In genomic region chr17:17781591-17782424, GRCh38 we compare ENCODE assay signal across 8 cellular contexts. TPM values are rescaled to one million over a fixed set of nuclear protein-coding genes. Genes with fewer than 3 reads are reported as not detected.
DNase-seq lines count a peak whose midpoint lies in the region; ATAC-seq and TF ChIP-seq lines count a peak whose summit lies in the region.

No MANE protein-coding gene starts in this region.

- H3K27ac Mint-ChIP-seq in IgD-negative memory B cell = peak overlapping the region in 2 of 3 donors; percentile 1 to 23

- TF ChIP-seq CTCF in C4-2B (conservative IDR thresholded peaks at IDR 0.05) (no peak), coronary artery (IDR thresholded peaks at IDR 0.05) (no peak)

- no peaks in the 10 kb centered on the region for H3K27me3 ChIP-seq in layer of hippocampus (ENCODE audit: control insufficient read depth, insufficient read depth, low read length)

- H3K4me3 Mint-ChIP-seq in IgD-negative memory B cell = peak overlapping the region; percentile 4 to 90 (median 79)

- peaks cover 6% of the 10 kb centered on the region for H3K27me3 Mint-ChIP-seq in IgD-negative memory B cell

- DNase-seq in T-helper 9 cell (peak; percentile 37), coronary artery (ENCODE audit: low spot score) (peak; percentile 84)
- peak; percentile 27 for DNase-seq in stimulated activated CD4-positive, alpha-beta T cell treated with anti-CD3 and anti-CD28 coated beads, Interleukin-4, amount 100 ng/mL, for 24 hours

- H3K36me3 Mint-ChIP-seq in IgD-negative memory B cell = no peaks in the 10 kb centered on the region

- ATAC-seq in GM21390 (IDR thresholded peaks at IDR 0.05; ENCODE audit: unreplicated experiment) (no peak), HG03571 (IDR thresholded peaks at IDR 0.05; ENCODE audit: unreplicated experiment) (no peak)

- H3K9me3 Mint-ChIP-seq in IgD-negative memory B cell = no peaks in the 10 kb centered on the region

- H3K4me1 Mint-ChIP-seq in IgD-negative memory B cell = peaks cover 13 to 26% (median 17%) of the 10 kb centered on the region in 3 donors

- peak overlapping the region; percentile 74 for H3K4me3 ChIP-seq in coronary artery

- H3K27ac ChIP-seq in C4-2B (peak overlapping the region; percentile 87), coronary artery (peak overlapping the region; percentile 76 to 86), layer of hippocampus (ENCODE audit: low read depth, low read length) (peak overlapping the region; percentile 94)

RNA-seq across cellular contexts. Expression of gene SREBF1, which starts 55.0 kb away (rescaled TPM):
- polyA plus RNA-seq in IgD-negative memory B cell = 9.1 TPM

Comparison
In these comparisons a context has a peak if more than half of its experiments do, and no peak if none do; other contexts are left out.
1. DNase-seq: peak in every context shown above with its lines; median percentile 84 in coronary artery; 37 in T-helper 9 cell; 27 in stimulated activated CD4-positive, alpha-beta T cell treated with anti-CD3 and anti-CD28 coated beads, Interleukin-4, amount 100 ng/mL, for 24 hours.